In the genomic region with DNA sequence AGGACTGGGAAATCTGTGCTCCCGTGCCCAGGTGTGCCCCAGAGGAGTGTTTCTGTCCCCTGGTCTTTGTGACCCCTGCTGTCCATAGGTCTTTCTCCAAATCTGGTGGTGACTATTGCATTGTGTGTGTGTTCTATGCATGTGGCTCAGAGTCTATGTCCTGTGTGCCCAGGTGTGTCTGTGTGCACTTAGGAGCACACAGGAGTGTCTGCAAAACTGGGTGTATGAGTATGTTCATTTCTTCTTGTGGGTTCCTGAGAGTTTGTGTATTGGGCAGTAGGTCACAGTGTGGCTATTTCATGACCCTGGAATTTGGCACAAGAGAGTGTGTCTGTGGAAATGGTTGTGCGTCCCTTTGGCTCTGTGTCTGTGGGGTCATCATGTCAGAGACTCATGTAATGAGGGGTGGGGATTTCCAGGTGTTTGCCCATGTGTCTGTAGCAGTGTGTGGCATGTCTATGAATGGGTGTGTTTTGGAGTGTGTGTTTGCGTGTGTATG, we compare ENCODE assay signal across 32 cellular contexts. TPM values are rescaled to one million over a fixed set of nuclear protein-coding genes. Genes with fewer than 3 reads are reported as not detected.
DNase-seq lines count a peak whose midpoint lies in the region; ATAC-seq, FAIRE-seq and TF ChIP-seq lines count a peak whose summit lies in the region.
"Had no signal": no experiment of that assay in that cellular context is flagged by ENCODE, and none has a peak within 500 bp of the region (broad histone marks: within the 10 kb centered on the region; RNA-seq: fewer than 3 reads in every experiment).

No MANE protein-coding gene starts in this region.

- ATAC-seq in HG03432 (IDR thresholded peaks at IDR 0.05; ENCODE audit: unreplicated experiment), result no peak
- ATAC-seq in gastrocnemius medialis, result no peak
- ATAC-seq in HG03521 (IDR thresholded peaks at IDR 0.05; ENCODE audit: unreplicated experiment), result no peak
- ATAC-seq: activated CD8-positive, alpha-beta T cell treated with anti-CD3 and anti-CD28 coated beads, Interleukin-2, amount 10 ng/mL, durations not matched to agents 7 days and 5 days; left cardiac atrium; stimulated activated naive CD8-positive, alpha-beta T cell treated with anti-CD3 and anti-CD28 coated beads, Interleukin-15, Interleukin-2, amounts not matched to agents 100 U/mL and 50 U/mL, for 24 hours; T-cell had no signal

- H3K4me1 ChIP-seq in osteoblast (ENCODE audit: insufficient read depth, low read length) (peaks cover 11% of the 10 kb centered on the region), gastrocnemius medialis (peaks cover 17 to 30% of the 10 kb centered on the region in 2 donors)
- H3K4me1 ChIP-seq: SJCRH30 had no signal

- H3K36me3 ChIP-seq in osteoblast (ENCODE audit: insufficient read depth, low read length) (no peaks in the 10 kb centered on the region), gastrocnemius medialis (no peaks in the 10 kb centered on the region)
- H3K36me3 ChIP-seq: esophagus squamous epithelium, MG63, SJCRH30, thoracic aorta had no signal

- H3K79me2 ChIP-seq in osteoblast (ENCODE audit: insufficient read depth, low read length), result no peaks in the 10 kb centered on the region
- H3K79me2 ChIP-seq: hepatocyte had no signal

- POLR2A ChIA-PET in activated CD4-positive, alpha-beta memory T cell treated with anti-CD3 and anti-CD28 coated beads for 36 hours (lab: Charles Lee), result no interaction called here
- POLR2A ChIA-PET in activated CD4-positive, alpha-beta memory T cell treated with anti-CD3 and anti-CD28 coated beads, Interleukin-2, amount 10 ng/mL, durations not matched to agents 7 days and 5 days (lab: Charles Lee), result no interaction called here

- FAIRE-seq in HTR-8/SVneo (lab: Jason Lieb, UNC), result peak; percentile 76

- CTCF ChIA-PET in activated CD4-positive, alpha-beta memory T cell treated with anti-CD3 and anti-CD28 coated beads for 36 hours (lab: Charles Lee), result interaction anchor here (2.0 to 2.7 kb wide), 2 partner anchors 68 kb away, joined by 7 to 16 read pairs; no protein-coding TSS in a partner anchor
- CTCF ChIA-PET in activated CD4-positive, alpha-beta memory T cell treated with anti-CD3 and anti-CD28 coated beads, Interleukin-2, amount 10 ng/mL, durations not matched to agents 7 days and 5 days (lab: Charles Lee), result no interaction called here

- H3K27me3 ChIP-seq in osteoblast (ENCODE audit: insufficient read depth, low read length), result peaks cover 73% of the 10 kb centered on the region
- peaks cover 92 to 93% (median 93%) of the 10 kb centered on the region in 3 donors for H3K27me3 ChIP-seq in gastrocnemius medialis

- H3K9me3 Mint-ChIP-seq in activated CD4-positive, alpha-beta memory T cell treated with anti-CD3 and anti-CD28 coated beads for 36 hours, result no peaks in the 10 kb centered on the region
- no peaks in the 10 kb centered on the region for H3K9me3 Mint-ChIP-seq in activated CD4-positive, alpha-beta memory T cell treated with anti-CD3 and anti-CD28 coated beads, Interleukin-2, amount 10 ng/mL, durations not matched to agents 7 days and 5 days
- H3K9me3 Mint-ChIP-seq in endothelial cell (ENCODE audit: unreplicated experiment), result no peaks in the 10 kb centered on the region
- H3K9me3 Mint-ChIP-seq: endodermal cell, T-cell had no signal

- H3K9me3 ChIP-seq in osteoblast (ENCODE audit: low read depth, low read length) (no peaks in the 10 kb centered on the region), gastrocnemius medialis (no peaks in the 10 kb centered on the region)
- H3K9me3 ChIP-seq: esophagus squamous epithelium, MG63, SJCRH30, thoracic aorta had no signal

- no peak for TF ChIP-seq POLR2A in gastrocnemius medialis (IDR thresholded peaks at IDR 0.05)

- no peak overlapping the region for H3K4me2 ChIP-seq in osteoblast (ENCODE audit: insufficient read depth, low read length)
- H3K4me2 ChIP-seq: hepatocyte had no signal

- in situ Hi-C loops in gastrocnemius medialis (cut with MboI; ENCODE audit: low sequenced_read_pairs in 4 of 4), result loop anchor here in 1 of 4 donors (25.0 kb wide), 1 partner anchor 407 kb away; no protein-coding TSS in a partner anchor

- no peaks in the 10 kb centered on the region for H3K36me3 Mint-ChIP-seq in activated CD4-positive, alpha-beta memory T cell treated with anti-CD3 and anti-CD28 coated beads for 36 hours
- no peaks in the 10 kb centered on the region for H3K36me3 Mint-ChIP-seq in activated CD4-positive, alpha-beta memory T cell treated with anti-CD3 and anti-CD28 coated beads, Interleukin-2, amount 10 ng/mL, durations not matched to agents 7 days and 5 days (ENCODE audit: low read depth)
- peaks cover 11% of the 10 kb centered on the region for H3K36me3 Mint-ChIP-seq in endothelial cell (ENCODE audit: low read depth, unreplicated experiment)
- H3K36me3 Mint-ChIP-seq: T-cell had no signal

- intact Hi-C loops in activated CD4-positive, alpha-beta memory T cell treated with anti-CD3 and anti-CD28 coated beads for 36 hours (cut with micrococcal nuclease), result loop anchor here (5.0 kb wide), 1 partner anchor 113 kb away; no protein-coding TSS in a partner anchor
- intact Hi-C loops in gastrocnemius medialis (cut with DNase I; ENCODE audit: low total_unique reads), result no loop called here

- H3K4me3 Mint-ChIP-seq in activated CD4-positive, alpha-beta memory T cell treated with anti-CD3 and anti-CD28 coated beads for 36 hours, result no peak overlapping the region
- H3K4me3 Mint-ChIP-seq in activated CD4-positive, alpha-beta memory T cell treated with anti-CD3 and anti-CD28 coated beads, Interleukin-2, amount 10 ng/mL, durations not matched to agents 7 days and 5 days, result no peak overlapping the region
- peak overlapping the region; percentile 68 for H3K4me3 Mint-ChIP-seq in endothelial cell (ENCODE audit: unreplicated experiment)
- H3K4me3 Mint-ChIP-seq: activated CD8-positive, alpha-beta T cell treated with anti-CD3 and anti-CD28 coated beads, Interleukin-2, amount 10 ng/mL, durations not matched to agents 7 days and 5 days; endodermal cell had no signal

- TF ChIP-seq CTCF in endothelial cell (IDR thresholded peaks at IDR 0.05; ENCODE audit: unreplicated experiment), result no peak
- TF ChIP-seq CTCF in osteoblast (IDR thresholded peaks at IDR 0.05; ENCODE audit: extremely low read depth, low read depth, low read length), result no peak
- TF ChIP-seq CTCF in gastrocnemius medialis (IDR thresholded peaks at IDR 0.05 in 4 of 5, conservative IDR thresholded peaks at IDR 0.05 in 1 of 5), result no peak

- peaks cover 64% of the 10 kb centered on the region for H3K27me3 Mint-ChIP-seq in activated CD4-positive, alpha-beta memory T cell treated with anti-CD3 and anti-CD28 coated beads for 36 hours
- peaks cover 71% of the 10 kb centered on the region for H3K27me3 Mint-ChIP-seq in activated CD4-positive, alpha-beta memory T cell treated with anti-CD3 and anti-CD28 coated beads, Interleukin-2, amount 10 ng/mL, durations not matched to agents 7 days and 5 days
- H3K27me3 Mint-ChIP-seq in endothelial cell (ENCODE audit: unreplicated experiment), result peaks cover 28% of the 10 kb centered on the region

- H3K27ac ChIP-seq in osteoblast (ENCODE audit: low read depth, low read length) (no peak overlapping the region), gastrocnemius medialis (no peak overlapping the region)
- H3K27ac ChIP-seq: esophagus squamous epithelium, hepatocyte, SJCRH30, thoracic aorta had no signal

- peaks cover 23% of the 10 kb centered on the region for H4K20me1 ChIP-seq in osteoblast (ENCODE audit: insufficient read depth, low read length)

- no peak overlapping the region for H2AFZ ChIP-seq in osteoblast (ENCODE audit: low read length)
- H2AFZ ChIP-seq: hepatocyte had no signal

- H3K4me1 Mint-ChIP-seq in activated CD4-positive, alpha-beta memory T cell treated with anti-CD3 and anti-CD28 coated beads for 36 hours (ENCODE audit: low read depth), result peaks cover 24% of the 10 kb centered on the region
- peaks cover 23% of the 10 kb centered on the region for H3K4me1 Mint-ChIP-seq in activated CD4-positive, alpha-beta memory T cell treated with anti-CD3 and anti-CD28 coated beads, Interleukin-2, amount 10 ng/mL, durations not matched to agents 7 days and 5 days
- H3K4me1 Mint-ChIP-seq in endothelial cell (ENCODE audit: unreplicated experiment), result peaks cover 42% of the 10 kb centered on the region

- peak; percentile 2 for DNase-seq in activated CD4-positive, alpha-beta memory T cell treated with anti-CD3 and anti-CD28 coated beads for 36 hours
- DNase-seq in activated CD4-positive, alpha-beta memory T cell treated with anti-CD3 and anti-CD28 coated beads, Interleukin-2, amount 10 ng/mL, durations not matched to agents 7 days and 5 days, result no peak
- DNase-seq in HTR-8/SVneo (ENCODE audit: insufficient read length, low spot score) (no peak), endothelial cell (ENCODE audit: low spot score) (no peak), osteoblast (ENCODE audit: insufficient read length, low spot score, missing footprints) (peak; percentile 71), gastrocnemius medialis (no peak)
- DNase-seq: 8988T; activated CD4-positive, CD25-positive, alpha-beta regulatory T cell treated with anti-CD3 and anti-CD28 coated beads, Interleukin-2, amount 50 U/mL, for 72 hours; activated CD8-positive, alpha-beta T cell treated with anti-CD3 and anti-CD28 coated beads, Interleukin-2, amount 10 ng/mL, durations not matched to agents 7 days and 5 days; activated naive CD4-positive, alpha-beta T cell treated with anti-CD3 and anti-CD28 coated beads, Interleukin-2, amount 50 U/mL, for 16 hours; cortex of kidney; DMS153; esophagus squamous epithelium; foreskin melanocyte; KG1; left cardiac atrium; mammary epithelial cell; MG63; NCI-H2081; NCI-H345; NCI-H748 treated with DMSO at 0.1 percent for 48 hours; SJCRH30; stimulated activated naive CD8-positive, alpha-beta T cell treated with anti-CD3 and anti-CD28 coated beads, Interleukin-15, Interleukin-2, amounts not matched to agents 100 U/mL and 50 U/mL, for 24 hours had no signal

- H3K27ac Mint-ChIP-seq in activated CD4-positive, alpha-beta memory T cell treated with anti-CD3 and anti-CD28 coated beads for 36 hours, result no peak overlapping the region
- H3K27ac Mint-ChIP-seq in activated CD4-positive, alpha-beta memory T cell treated with anti-CD3 and anti-CD28 coated beads, Interleukin-2, amount 10 ng/mL, durations not matched to agents 7 days and 5 days, result no peak overlapping the region
- H3K27ac Mint-ChIP-seq in endothelial cell (ENCODE audit: unreplicated experiment), result peak overlapping the region; percentile 21
- H3K27ac Mint-ChIP-seq: activated CD8-positive, alpha-beta T cell treated with anti-CD3 and anti-CD28 coated beads, Interleukin-2, amount 10 ng/mL, durations not matched to agents 7 days and 5 days; endodermal cell; H9; T-cell had no signal

- H3K4me3 ChIP-seq in osteoblast (ENCODE audit: insufficient read depth, low read length) (no peak overlapping the region), gastrocnemius medialis (no peak overlapping the region)
- H3K4me3 ChIP-seq: esophagus squamous epithelium, hepatocyte, MG63, SJCRH30, thoracic aorta had no signal

RNA-seq across cellular contexts. Expression of a gene that starts 1.2 kb away (rescaled TPM):
- total RNA-seq in activated CD4-positive, alpha-beta memory T cell treated with anti-CD3 and anti-CD28 coated beads for 36 hours, result not detected
- total RNA-seq in activated CD4-positive, alpha-beta memory T cell treated with anti-CD3 and anti-CD28 coated beads, Interleukin-2, amount 10 ng/mL, durations not matched to agents 7 days and 5 days, result under 1 TPM; 0.08 to 0.23 TPM
- total RNA-seq in endothelial cell (ENCODE audit: unreplicated experiment) (37.9 TPM), osteoblast (0.72 and 0.88 TPM in 2 replicates), gastrocnemius medialis (10 to 100 TPM in 3 of 4 donors, 1 to 10 TPM in 1; 9.0 to 14.4 (median 12.7) TPM)
- total RNA-seq: activated CD8-positive, alpha-beta T cell treated with anti-CD3 and anti-CD28 coated beads, Interleukin-2, amount 10 ng/mL, durations not matched to agents 7 days and 5 days; mammary epithelial cell had no signal

RNA-seq across cellular contexts. Expression of a gene that starts 27.5 kb away (rescaled TPM):
- total RNA-seq in activated CD4-positive, alpha-beta memory T cell treated with anti-CD3 and anti-CD28 coated beads for 36 hours, result not detected
- not detected for total RNA-seq in activated CD4-positive, alpha-beta memory T cell treated with anti-CD3 and anti-CD28 coated beads, Interleukin-2, amount 10 ng/mL, durations not matched to agents 7 days and 5 days
- total RNA-seq in endothelial cell (ENCODE audit: unreplicated experiment), result not detected
- not detected in 2 replicates for total RNA-seq in osteoblast
- not detected for total RNA-seq in gastrocnemius medialis
- total RNA-seq: activated CD8-positive, alpha-beta T cell treated with anti-CD3 and anti-CD28 coated beads, Interleukin-2, amount 10 ng/mL, durations not matched to agents 7 days and 5 days; endodermal cell; esophagus squamous epithelium; H9; hepatocyte; HT1080; left cardiac atrium; mammary epithelial cell; RPMI7951; SJCRH30; T-cell; thoracic aorta had no signal

Comparison
In these comparisons a context has a peak if more than half of its experiments do, and no peak if none do; other contexts are left out.
1. DNase-seq: peak in activated CD4-positive, alpha-beta memory T cell treated with anti-CD3 and anti-CD28 coated beads for 36 hours (single experiment) and osteoblast (single experiment); none in activated CD4-positive, alpha-beta memory T cell treated with anti-CD3 and anti-CD28 coated beads, Interleukin-2, amount 10 ng/mL, durations not matched to agents 7 days and 5 days (single experiment), HTR-8/SVneo (single experiment), endothelial cell (single experiment) and gastrocnemius medialis (0 of 2).